1 cellular context compared by ENCODE assay signal in genomic region chr6:157488635-157489226, GRCh38.
TF ChIP-seq lines count a peak whose summit lies in the region.

No MANE protein-coding gene starts in this region.

TF ChIP-seq in GM23338, 12 proteins besides CTCF, POLR2A, EP300 and RAD21 (continued from another document):
- TF ChIP-seq REST (IDR thresholded peaks at IDR 0.05; ENCODE audit: unreplicated experiment) = no peak
- TF ChIP-seq ZNF114 (CRISPR knock-in tag; IDR thresholded peaks at IDR 0.05) = no peak
- TF ChIP-seq POLR2AphosphoS5 (IDR thresholded peaks at IDR 0.05; ENCODE audit: low read depth) = no peak
- no peak for TF ChIP-seq JUNB (IDR thresholded peaks at IDR 0.05; ENCODE audit: unreplicated experiment)
